In the genomic region with DNA sequence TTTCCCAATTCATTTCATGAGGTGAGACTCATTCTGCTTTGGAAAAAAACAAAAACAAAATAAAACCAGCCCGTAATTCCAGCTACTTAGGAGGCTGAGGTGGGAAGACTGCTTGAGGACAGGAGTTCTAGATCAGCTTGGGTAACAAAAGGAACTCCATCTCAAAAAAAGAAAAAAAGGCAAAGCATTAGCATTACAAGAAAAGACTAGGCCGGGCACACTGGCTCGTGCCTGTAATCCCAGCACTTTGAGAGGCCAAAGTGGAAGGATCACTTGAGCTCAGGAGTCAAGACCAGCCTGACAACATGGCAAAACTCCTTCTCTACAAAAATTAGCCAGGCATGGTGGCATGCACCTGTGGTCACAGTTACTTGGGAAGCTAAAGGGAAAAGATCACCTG, we compare ENCODE assay signal across 13 cellular contexts.
"Had no signal": no experiment of that assay in that cellular context is flagged by ENCODE, and none has a peak within 500 bp of the region (broad histone marks: within the 10 kb centered on the region; RNA-seq: fewer than 3 reads in every experiment).

No MANE protein-coding gene starts in this region.

- ATAC-seq: naive thymus-derived CD8-positive, alpha-beta T cell; SK-N-SH treated with all-trans-retinoic acid at 6 μM for 48 hours had no signal

- DNase-seq: activated CD4-positive, alpha-beta T cell treated with anti-CD3 and anti-CD28 coated beads, Interleukin-2, amount 50 U/mL, for 4 hours; activated naive CD4-positive, alpha-beta T cell treated with anti-CD3 and anti-CD28 coated beads, Interleukin-2, amount 10 ng/mL, durations not matched to agents 7 days and 5 days; central memory CD4-positive, alpha-beta T cell; cortex of kidney; effector memory CD4-positive, alpha-beta T cell; left cardiac atrium; naive thymus-derived CD8-positive, alpha-beta T cell; occipital lobe; stimulated activated CD4-positive, alpha-beta T cell treated with anti-CD3 and anti-CD28 coated beads, Interleukin-12 subunit alpha, Interleukin-12 subunit beta, amount 100 ng/mL, for 4 hours; stimulated activated naive CD4-positive, alpha-beta T cell treated with Interleukin-2 at 50 U/mL for 16 hours had no signal

- H3K27ac ChIP-seq: hepatocyte had no signal

- H3K4me2 ChIP-seq: hepatocyte had no signal

- H2AFZ ChIP-seq: hepatocyte had no signal

- H3K27me3 ChIP-seq: hepatocyte had no signal

- H3K4me3 ChIP-seq: hepatocyte, lung had no signal
